Comparison of ENCODE assay signal across 8 cellular contexts in the genomic region with DNA sequence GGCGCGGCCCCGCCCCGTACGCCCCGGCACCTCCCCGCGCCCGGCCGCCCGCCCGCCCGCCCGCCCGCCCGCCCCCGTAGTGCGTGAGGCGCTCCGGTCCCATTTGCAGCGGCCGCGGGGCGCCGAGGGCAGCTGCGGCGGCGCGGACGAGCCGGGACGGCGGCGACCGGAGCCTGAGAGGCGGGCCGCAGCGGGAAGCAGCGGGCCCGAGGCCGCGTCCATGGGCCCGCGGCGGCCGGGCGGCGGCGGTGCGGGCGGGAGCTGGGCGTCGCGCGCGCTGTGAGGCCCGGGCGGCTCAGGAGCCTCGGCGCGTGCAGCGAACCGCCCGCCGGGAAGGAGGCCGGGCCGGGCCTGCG. TPM values are rescaled to one million over a fixed set of nuclear protein-coding genes. Genes with fewer than 3 reads are reported as not detected.
DNase-seq lines count a peak whose midpoint lies in the region; ATAC-seq and FAIRE-seq lines count a peak whose summit lies in the region.

A gene with protein sequence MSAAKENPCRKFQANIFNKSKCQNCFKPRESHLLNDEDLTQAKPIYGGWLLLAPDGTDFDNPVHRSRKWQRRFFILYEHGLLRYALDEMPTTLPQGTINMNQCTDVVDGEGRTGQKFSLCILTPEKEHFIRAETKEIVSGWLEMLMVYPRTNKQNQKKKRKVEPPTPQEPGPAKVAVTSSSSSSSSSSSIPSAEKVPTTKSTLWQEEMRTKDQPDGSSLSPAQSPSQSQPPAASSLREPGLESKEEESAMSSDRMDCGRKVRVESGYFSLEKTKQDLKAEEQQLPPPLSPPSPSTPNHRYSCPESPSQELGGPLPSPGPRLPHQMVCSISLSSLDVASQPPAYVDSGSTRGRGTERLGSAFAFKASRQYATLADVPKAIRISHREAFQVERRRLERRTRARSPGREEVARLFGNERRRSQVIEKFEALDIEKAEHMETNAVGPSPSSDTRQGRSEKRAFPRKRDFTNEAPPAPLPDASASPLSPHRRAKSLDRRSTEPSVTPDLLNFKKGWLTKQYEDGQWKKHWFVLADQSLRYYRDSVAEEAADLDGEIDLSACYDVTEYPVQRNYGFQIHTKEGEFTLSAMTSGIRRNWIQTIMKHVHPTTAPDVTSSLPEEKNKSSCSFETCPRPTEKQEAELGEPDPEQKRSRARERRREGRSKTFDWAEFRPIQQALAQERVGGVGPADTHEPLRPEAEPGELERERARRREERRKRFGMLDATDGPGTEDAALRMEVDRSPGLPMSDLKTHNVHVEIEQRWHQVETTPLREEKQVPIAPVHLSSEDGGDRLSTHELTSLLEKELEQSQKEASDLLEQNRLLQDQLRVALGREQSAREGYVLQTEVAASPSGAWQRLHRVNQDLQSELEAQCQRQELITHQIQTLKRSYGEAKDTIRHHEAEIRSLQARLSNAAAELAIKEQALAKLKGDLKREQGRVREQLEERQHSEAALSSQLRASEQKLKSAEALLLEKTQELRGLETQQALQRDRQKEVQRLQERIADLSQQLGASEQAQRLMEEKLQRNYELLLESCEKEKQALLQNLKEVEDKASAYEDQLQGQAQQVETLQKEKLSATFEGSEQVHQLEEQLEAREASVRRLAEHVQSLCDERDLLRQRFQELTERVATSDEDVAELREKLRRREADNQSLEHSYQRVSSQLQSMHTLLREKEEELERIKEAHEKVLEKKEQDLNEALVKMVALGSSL (N-terminal part only) (plus strand): TSS at position 77 of the 356 bp plus-strand sequence. CDS start 392 bp downstream, outside the sequence.

- H3K79me2 ChIP-seq in Karpas-422 (ENCODE audit: low read length), result no peaks in the 10 kb centered on the region

- H2AFZ ChIP-seq in Karpas-422 (ENCODE audit: low read length), result peak within 1 kb of the TSS; percentile 96

- H3K9ac ChIP-seq in Karpas-422 (ENCODE audit: low read length), result peak within 1 kb of the TSS; percentile 70
- H3K9ac ChIP-seq in mucosa of rectum (ENCODE audit: low read depth in 1 of 2, low read length in 2 of 2), result peak within 1 kb of the TSS; percentile 84 to 89

- no peaks in the 10 kb centered on the region for H3K9me3 ChIP-seq in Karpas-422 (ENCODE audit: low read length)
- H3K9me3 ChIP-seq in mucosa of rectum (ENCODE audit: control insufficient read depth in 2 of 2, low read length in 2 of 2), result no peaks in the 10 kb centered on the region

- peaks cover 34% of the 10 kb centered on the region for H4K20me1 ChIP-seq in Karpas-422 (ENCODE audit: insufficient read depth, low read depth, low read length)

- no peaks in the 10 kb centered on the region for H3K36me3 ChIP-seq in Karpas-422 (ENCODE audit: insufficient read depth, low read length)
- no peaks in the 10 kb centered on the region for H3K36me3 ChIP-seq in mucosa of rectum (ENCODE audit: control insufficient read depth in 2 of 2, insufficient read depth in 2 of 2, low read length in 2 of 2)

- no peaks in the 10 kb centered on the region for H3K9me2 ChIP-seq in Karpas-422 (replicated peaks; ENCODE audit: insufficient read depth, low read length)

- H3K27ac ChIP-seq in Karpas-422 (ENCODE audit: low read length), result no peak within 1 kb of the TSS
- H3K27ac ChIP-seq in mucosa of rectum (ENCODE audit: low read depth in 2 of 2, low read length in 2 of 2), result peak within 1 kb of the TSS; percentile 68 to 75

- peak within 1 kb of the TSS; percentile 74 for H3K4me3 ChIP-seq in Karpas-422 (ENCODE audit: low read length)
- H3K4me3 ChIP-seq in mucosa of rectum (ENCODE audit: low read length in 2 of 2), result peak within 1 kb of the TSS; percentile 70 to 91

- H3K27me3 ChIP-seq in Karpas-422 (ENCODE audit: low read length), result no peaks in the 10 kb centered on the region; the same call in 1 of the 2 replicates
- no peaks in the 10 kb centered on the region for H3K27me3 ChIP-seq in mucosa of rectum (ENCODE audit: control insufficient read depth in 2 of 2, insufficient read depth in 2 of 2, low read length in 2 of 2)

- ATAC-seq in GM21619 (IDR thresholded peaks at IDR 0.05; ENCODE audit: unreplicated experiment), result no peak

- DNase-seq in Daoy (ENCODE audit: low read depth) (no peak), Karpas-422 (no peak), dermis microvascular lymphatic vessel endothelial cell (ENCODE audit: low read depth in 2 of 2) (no peak), NCI-H524 treated with DMSO at 0.1 percent for 48 hours (lab: John Stamatoyannopoulos, UW) (no peak), RCC 7860 (ENCODE audit: low spot score) (no peak), NOMO-1 treated with dmso at 0.1 percent for 144 hours (lab: John Stamatoyannopoulos, UW; ENCODE audit: unreplicated experiment) (no peak)

- FAIRE-seq in RCC 7860 (lab: Jason Lieb, UNC), result no peak

- H3K4me1 ChIP-seq in Karpas-422 (ENCODE audit: low read length) (peaks cover 48% of the 10 kb centered on the region), mucosa of rectum (ENCODE audit: control insufficient read depth in 2 of 2, insufficient read depth in 2 of 2, low read length in 2 of 2) (peaks cover 30 to 34% of the 10 kb centered on the region in 2 donors)

- peak within 1 kb of the TSS; percentile 88 for H3K4me2 ChIP-seq in Karpas-422 (ENCODE audit: low read depth, low read length, poor library complexity, severe bottlenecking)

RNA-seq across cellular contexts. Expression of the gene that starts here (rescaled TPM):
- total RNA-seq in Daoy (2014; rRNA removed; shearing (Covaris generic)), result 135 and 150 TPM in 2 replicates
- 44.1 and 49.3 TPM in 2 replicates for total RNA-seq in Karpas-422 (2014; rRNA removed; shearing (Covaris generic); ENCODE audit: low replicate concordance)
- 79.0 and 86.3 TPM in 2 replicates for total RNA-seq in dermis microvascular lymphatic vessel endothelial cell
